1 cellular context compared by ENCODE assay signal in the genomic region with DNA sequence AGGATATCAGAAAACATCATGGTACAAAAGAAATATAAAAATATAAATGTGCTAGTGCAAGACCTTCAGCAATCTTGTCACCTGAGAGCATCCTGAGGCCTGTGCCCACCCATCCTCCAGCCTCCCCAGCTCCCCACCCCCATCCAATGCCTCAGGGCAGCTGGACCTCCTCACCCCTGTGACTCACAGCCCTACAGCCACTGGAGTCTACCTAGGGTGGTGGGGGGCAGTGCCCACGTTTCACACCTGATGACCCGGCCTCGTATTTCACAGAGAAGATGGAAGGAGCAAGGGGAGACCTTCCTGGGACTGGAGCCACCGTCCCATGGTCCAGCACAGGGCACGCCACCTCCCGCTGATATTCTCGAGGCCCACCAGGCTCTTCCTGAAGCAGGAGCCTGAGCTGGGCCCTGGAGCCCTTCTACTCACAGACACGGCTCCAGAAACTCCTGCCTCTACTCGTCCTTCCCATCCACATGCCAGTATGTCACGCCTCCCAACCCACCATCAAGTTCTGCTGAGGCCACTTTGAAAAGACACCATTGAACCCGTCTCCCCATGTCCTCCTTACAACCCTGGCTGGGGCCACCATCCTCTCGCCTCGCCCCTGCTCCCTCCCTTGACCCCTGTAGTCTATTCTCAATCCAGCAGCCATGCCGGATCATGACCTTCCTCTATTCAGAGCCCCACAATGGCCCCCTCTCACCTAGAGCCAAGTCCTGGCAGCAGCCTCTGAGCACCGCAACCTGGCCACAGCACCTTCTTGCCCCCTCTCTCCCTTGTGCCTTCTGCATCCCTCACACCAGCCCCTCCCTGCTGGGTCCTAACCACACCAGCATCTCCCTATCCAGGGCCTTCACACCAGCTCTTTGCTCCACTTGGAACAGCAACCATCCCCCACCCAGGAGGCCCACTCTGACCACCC.
TF ChIP-seq lines count a peak whose summit lies in the region.

No MANE protein-coding gene starts in this region.

TF ChIP-seq in SK-N-SH treated with all-trans-retinoic acid at 6 μM for 48 hours, 23 proteins besides CTCF, POLR2A, EP300 and RAD21 (continued from another document):
- TF ChIP-seq, protein P1, sequence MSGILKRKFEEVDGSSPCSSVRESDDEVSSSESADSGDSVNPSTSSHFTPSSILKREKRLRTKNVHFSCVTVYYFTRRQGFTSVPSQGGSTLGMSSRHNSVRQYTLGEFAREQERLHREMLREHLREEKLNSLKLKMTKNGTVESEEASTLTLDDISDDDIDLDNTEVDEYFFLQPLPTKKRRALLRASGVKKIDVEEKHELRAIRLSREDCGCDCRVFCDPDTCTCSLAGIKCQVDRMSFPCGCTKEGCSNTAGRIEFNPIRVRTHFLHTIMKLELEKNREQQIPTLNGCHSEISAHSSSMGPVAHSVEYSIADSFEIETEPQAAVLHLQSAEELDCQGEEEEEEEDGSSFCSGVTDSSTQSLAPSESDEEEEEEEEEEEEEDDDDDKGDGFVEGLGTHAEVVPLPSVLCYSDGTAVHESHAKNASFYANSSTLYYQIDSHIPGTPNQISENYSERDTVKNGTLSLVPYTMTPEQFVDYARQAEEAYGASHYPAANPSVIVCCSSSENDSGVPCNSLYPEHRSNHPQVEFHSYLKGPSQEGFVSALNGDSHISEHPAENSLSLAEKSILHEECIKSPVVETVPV (CRISPR knock-in tag; IDR thresholded peaks at IDR 0.05), result no peak
- TF ChIP-seq ESRRG (CRISPR knock-in tag; IDR thresholded peaks at IDR 0.05), result no peak
- TF ChIP-seq ZC3H10 (CRISPR knock-in tag; IDR thresholded peaks at IDR 0.05), result no peak
- no peak for TF ChIP-seq ARNTL (CRISPR knock-in tag; IDR thresholded peaks at IDR 0.05; ENCODE audit: borderline replicate concordance, low read depth)
- no peak for TF ChIP-seq ZFP3 (CRISPR knock-in tag; IDR thresholded peaks at IDR 0.05)
- no peak for TF ChIP-seq GLIS3 (CRISPR knock-in tag; IDR thresholded peaks at IDR 0.05)
- no peak for TF ChIP-seq TCF4 (CRISPR knock-in tag; IDR thresholded peaks at IDR 0.05; ENCODE audit: borderline replicate concordance)
- no peak for TF ChIP-seq CSDC2 (CRISPR knock-in tag; IDR thresholded peaks at IDR 0.05)
- TF ChIP-seq, protein P2, sequence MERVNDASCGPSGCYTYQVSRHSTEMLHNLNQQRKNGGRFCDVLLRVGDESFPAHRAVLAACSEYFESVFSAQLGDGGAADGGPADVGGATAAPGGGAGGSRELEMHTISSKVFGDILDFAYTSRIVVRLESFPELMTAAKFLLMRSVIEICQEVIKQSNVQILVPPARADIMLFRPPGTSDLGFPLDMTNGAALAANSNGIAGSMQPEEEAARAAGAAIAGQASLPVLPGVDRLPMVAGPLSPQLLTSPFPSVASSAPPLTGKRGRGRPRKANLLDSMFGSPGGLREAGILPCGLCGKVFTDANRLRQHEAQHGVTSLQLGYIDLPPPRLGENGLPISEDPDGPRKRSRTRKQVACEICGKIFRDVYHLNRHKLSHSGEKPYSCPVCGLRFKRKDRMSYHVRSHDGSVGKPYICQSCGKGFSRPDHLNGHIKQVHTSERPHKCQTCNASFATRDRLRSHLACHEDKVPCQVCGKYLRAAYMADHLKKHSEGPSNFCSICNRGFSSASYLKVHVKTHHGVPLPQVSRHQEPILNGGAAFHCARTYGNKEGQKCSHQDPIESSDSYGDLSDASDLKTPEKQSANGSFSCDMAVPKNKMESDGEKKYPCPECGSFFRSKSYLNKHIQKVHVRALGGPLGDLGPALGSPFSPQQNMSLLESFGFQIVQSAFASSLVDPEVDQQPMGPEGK (CRISPR knock-in tag; IDR thresholded peaks at IDR 0.05; ENCODE audit: borderline replicate concordance), result no peak
